9 cellular contexts compared by ENCODE assay signal in the genomic region with DNA sequence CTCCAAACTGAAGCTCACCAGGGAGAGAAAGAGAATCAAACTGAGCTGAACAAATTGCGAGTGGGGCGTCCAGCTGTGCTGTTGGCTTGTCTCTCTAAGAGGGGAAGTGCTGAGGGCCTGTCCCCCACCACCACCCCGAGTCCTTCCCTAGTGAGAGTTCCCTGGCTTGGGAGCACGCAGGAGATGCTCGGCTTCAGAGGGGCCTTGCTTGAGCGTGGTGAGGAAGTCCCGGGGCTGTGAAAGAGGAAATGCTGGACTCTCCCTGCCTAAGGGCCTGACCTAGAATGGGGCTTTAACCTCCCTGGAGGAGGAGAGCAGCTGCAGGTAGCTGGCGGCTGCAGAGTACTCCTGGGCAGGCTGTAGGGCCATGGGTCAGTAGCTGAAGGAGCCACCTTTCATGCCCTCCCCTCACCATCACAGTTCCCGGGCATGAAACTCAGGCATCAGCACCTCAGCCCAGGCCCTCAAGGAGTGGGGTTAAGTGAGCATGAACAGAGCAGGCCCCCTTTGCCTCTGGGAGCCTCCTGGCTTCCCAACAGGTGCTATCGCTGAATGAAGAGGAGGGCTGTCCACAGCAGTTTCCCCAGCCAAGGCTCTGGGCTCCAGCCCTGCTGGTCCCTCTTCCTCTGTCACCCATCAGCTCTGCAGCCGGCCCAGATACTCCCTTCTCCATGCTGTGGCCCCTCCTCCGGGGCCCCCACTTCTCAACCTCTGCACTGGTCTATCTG.
DNase-seq lines count a peak whose midpoint lies in the region; ATAC-seq and TF ChIP-seq lines count a peak whose summit lies in the region.
"Had no signal": no experiment of that assay in that cellular context is flagged by ENCODE, and none has a peak within 500 bp of the region (broad histone marks: within the 10 kb centered on the region; RNA-seq: fewer than 3 reads in every experiment).

No MANE protein-coding gene starts in this region.

- ATAC-seq in HG03457 (IDR thresholded peaks at IDR 0.05; ENCODE audit: unreplicated experiment) (no peak), HG02970 (IDR thresholded peaks at IDR 0.05; ENCODE audit: low FRiP score, unreplicated experiment) (no peak)

- no peak for TF ChIP-seq CTCF in cardiac muscle cell (IDR thresholded peaks at IDR 0.05; ENCODE audit: low read depth, low read length)
- no peak for TF ChIP-seq CTCF in ovary (IDR thresholded peaks at IDR 0.05)

- WGBS in ovary, 3 donors, result 78 to 85% (median 84%) methylated on average over 12 of the region's 12 CpGs

- intact Hi-C loops in ovary (cut with DNase I), result no loop called here

- H3K4me3 ChIP-seq in cardiac muscle cell, result no peak overlapping the region
- no peak overlapping the region for H3K4me3 ChIP-seq in ovary

- DNase-seq in Ammon's horn (ENCODE audit: low spot score) (peak; percentile 77), NOMO-1 treated with dmso at 0.1 percent for 144 hours (lab: John Stamatoyannopoulos, UW; ENCODE audit: unreplicated experiment) (peak; percentile 16), cardiac muscle cell (ENCODE audit: low read depth in 1 of 2, low spot score in 1 of 2) (no peak), ovary (peak in 1 of 5 donors; percentile 21), ureter (ENCODE audit: low spot score) (no peak), NCI-H2196 treated with DMSO at 0.1 percent for 48 hours (lab: John Stamatoyannopoulos, UW; ENCODE audit: unreplicated experiment) (no peak)
- DNase-seq: HCEC 1CT had no signal

- no peaks in the 10 kb centered on the region for H3K9me3 ChIP-seq in cardiac muscle cell (ENCODE audit: low read depth)
- H3K9me3 ChIP-seq in ovary, result no peaks in the 10 kb centered on the region

- no peak for TF ChIP-seq EP300 in ovary (IDR thresholded peaks at IDR 0.05)

- H3K4me1 ChIP-seq in cardiac muscle cell (ENCODE audit: low read depth) (peaks cover 28% of the 10 kb centered on the region), ovary (ENCODE audit: insufficient read depth) (peaks cover 34% of the 10 kb centered on the region)

- H3K27ac ChIP-seq in cardiac muscle cell (peak overlapping the region; percentile 10), ovary (peak overlapping the region; percentile 70 to 80)

- H3K36me3 ChIP-seq in cardiac muscle cell (no peaks in the 10 kb centered on the region), ovary (no peaks in the 10 kb centered on the region)

- TF ChIP-seq POLR2A in ovary (IDR thresholded peaks at IDR 0.05), result no peak

- H3K27me3 ChIP-seq in cardiac muscle cell (no peaks in the 10 kb centered on the region), ovary (no peaks in the 10 kb centered on the region)

Comparison
In these comparisons a context has a peak if more than half of its experiments do, and no peak if none do; other contexts are left out.
1. DNase-seq: peak in Ammon's horn (single experiment) and NOMO-1 treated with dmso at 0.1 percent for 144 hours (single experiment); none in cardiac muscle cell (0 of 2), ureter (single experiment) and NCI-H2196 treated with DMSO at 0.1 percent for 48 hours (single experiment).